Comparison of ENCODE assay signal across 22 cellular contexts in genomic region chr3:66348696-66349095, GRCh38.
A peak's percentile ranks its signal among the peaks of the same experiment; 100 is the strongest.
DNase-seq lines count a peak whose midpoint lies in the region; ATAC-seq and TF ChIP-seq lines count a peak whose summit lies in the region.
"Had no signal": no experiment of that assay in that cellular context is flagged by ENCODE, and none has a peak within 500 bp of the region (broad histone marks: within the 10 kb centered on the region; RNA-seq: fewer than 3 reads in every experiment).

No MANE protein-coding gene starts in this region.

- no peak overlapping the region for H3K4me3 ChIP-seq in fibroblast of pulmonary artery (replicated peaks; ENCODE audit: low read depth, low read length)
- H3K4me3 ChIP-seq in skeletal muscle cell (ENCODE audit: low read depth, low read length), result no peak overlapping the region
- H3K4me3 ChIP-seq: transverse colon had no signal

- ATAC-seq in HG02642 (IDR thresholded peaks at IDR 0.05; ENCODE audit: poor library complexity, unreplicated experiment) (no peak), esophagus mucosa (no peak)
- ATAC-seq: naive thymus-derived CD4-positive, alpha-beta T cell had no signal

- TF ChIP-seq CTCF in fibroblast of pulmonary artery (IDR thresholded peaks at IDR 0.05; ENCODE audit: low read length, missing control alignments), result no peak

- peak overlapping the region; percentile 62 for H3K27ac ChIP-seq in angular gyrus (ENCODE audit: low read depth, low read length)
- H3K27ac ChIP-seq: C4-2B, transverse colon had no signal

- DNase-seq in fibroblast of pulmonary artery (ENCODE audit: low read depth) (peak; percentile 47), lung microvascular endothelial cell (ENCODE audit: low read depth in 2 of 2) (peak; percentile 33 to 49), skeletal muscle cell (ENCODE audit: low read depth) (peak; percentile 15), iPS-NIHi7 (ENCODE audit: extremely low spot score) (no peak), DMS53 treated with DMSO at 0.1 percent for 48 hours (lab: John Stamatoyannopoulos, UW; ENCODE audit: unreplicated experiment) (no peak)
- DNase-seq: activated naive CD4-positive, alpha-beta T cell treated with anti-CD3 and anti-CD28 coated beads, Interleukin-2, amount 50 U/mL, for 16 hours; EL; HCEC 1CT; naive thymus-derived CD4-positive, alpha-beta T cell; NCI-H1105; NCI-H2029; NCI-H82; OCI-M1; right cardiac atrium; stimulated activated CD4-positive, alpha-beta T cell treated with anti-CD3 and anti-CD28 coated beads, Interleukin-4, amount 100 ng/mL, for 4 hours; SW 1271; T1000; transverse colon had no signal

Comparison
In these comparisons a context has a peak if more than half of its experiments do, and no peak if none do; other contexts are left out.
1. DNase-seq: peak in fibroblast of pulmonary artery (single experiment), lung microvascular endothelial cell (2 of 2) and skeletal muscle cell (single experiment); none in iPS-NIHi7 (single experiment) and DMS53 treated with DMSO at 0.1 percent for 48 hours (single experiment).